In the genomic region with DNA sequence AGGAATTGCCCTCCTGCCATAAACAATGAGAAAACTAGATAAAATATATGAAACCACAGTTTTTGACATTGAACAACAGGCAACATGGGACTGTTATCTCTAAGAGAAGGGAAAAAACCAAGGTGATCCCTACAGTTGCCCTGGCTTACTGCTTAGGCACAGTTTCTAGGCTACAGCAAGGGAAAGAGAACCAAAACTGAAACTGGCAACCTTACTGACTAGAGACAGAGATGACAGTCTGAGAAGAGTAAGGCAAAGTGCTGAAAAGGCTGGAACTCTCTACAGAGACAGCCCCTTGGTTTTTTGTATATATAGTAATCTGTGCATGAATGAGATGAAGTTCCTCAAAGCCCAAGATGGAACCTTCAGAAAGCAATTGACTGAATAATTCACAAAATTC, we compare ENCODE assay signal across 12 cellular contexts. TPM values are rescaled to one million over a fixed set of nuclear protein-coding genes. Genes with fewer than 3 reads are reported as not detected.
A peak's percentile ranks its signal among the peaks of the same experiment; 100 is the strongest.
DNase-seq lines count a peak whose midpoint lies in the region; ATAC-seq, FAIRE-seq and TF ChIP-seq lines count a peak whose summit lies in the region.
"Had no signal": no experiment of that assay in that cellular context is flagged by ENCODE, and none has a peak within 500 bp of the region (broad histone marks: within the 10 kb centered on the region; RNA-seq: fewer than 3 reads in every experiment).

No MANE protein-coding gene starts in this region.

- ATAC-seq in HG02870 (IDR thresholded peaks at IDR 0.05; ENCODE audit: unreplicated experiment) (peak; percentile 53), GM21619 (IDR thresholded peaks at IDR 0.05; ENCODE audit: unreplicated experiment) (no peak)

- peak overlapping the region; percentile 28 for H3K27ac Mint-ChIP-seq in T-helper 1 cell treated with Interleukin-12 subunit alpha and Interleukin-12 subunit beta and Interleukin-4 antibody, amounts not matched to agents 30 μg/mL and 1 μg/mL, for 36 hours
- no peak overlapping the region for H3K27ac Mint-ChIP-seq in progenitor cell of endocrine pancreas

- H3K27me3 Mint-ChIP-seq in T-helper 1 cell treated with Interleukin-12 subunit alpha and Interleukin-12 subunit beta and Interleukin-4 antibody, amounts not matched to agents 30 μg/mL and 1 μg/mL, for 36 hours (ENCODE audit: low read depth): no peaks in the 10 kb centered on the region
- H3K27me3 Mint-ChIP-seq in progenitor cell of endocrine pancreas: no peaks in the 10 kb centered on the region

- no peak overlapping the region for H3K4me3 Mint-ChIP-seq in T-helper 1 cell treated with Interleukin-12 subunit alpha and Interleukin-12 subunit beta and Interleukin-4 antibody, amounts not matched to agents 30 μg/mL and 1 μg/mL, for 36 hours
- H3K4me3 Mint-ChIP-seq in progenitor cell of endocrine pancreas (ENCODE audit: low read depth): no peak overlapping the region

- FAIRE-seq in GM12891 (lab: Jason Lieb, UNC) (peak; percentile 61), GM19239 (lab: Jason Lieb, UNC) (peak; percentile 78)
- FAIRE-seq: islet of Langerhans had no signal

- no peak for TF ChIP-seq CTCF in progenitor cell of endocrine pancreas (IDR thresholded peaks at IDR 0.05; ENCODE audit: unreplicated experiment)

- DNase-seq in GM12891 (ENCODE audit: insufficient read length, low spot score): peak; percentile 9
- DNase-seq in GM19239 (ENCODE audit: insufficient read length, low spot score): peak; percentile 25
- no peak for DNase-seq in progenitor cell of endocrine pancreas (ENCODE audit: low spot score, unreplicated experiment)
- DNase-seq in NCI-H748 (lab: John Stamatoyannopoulos, UW; ENCODE audit: unreplicated experiment): no peak
- DNase-seq in superior temporal gyrus (ENCODE audit: extremely low spot score): no peak
- DNase-seq: NCI-H146; SK-N-SH; stimulated activated CD4-positive, alpha-beta T cell treated with anti-CD3 and anti-CD28 coated beads, Interleukin-4, amount 100 ng/mL, for 4 hours had no signal

- TF ChIP-seq POLR2A in GM12891 (IDR thresholded peaks at IDR 0.05; ENCODE audit: low read depth, low read length): no peak

- no peaks in the 10 kb centered on the region for H3K9me3 Mint-ChIP-seq in T-helper 1 cell treated with Interleukin-12 subunit alpha and Interleukin-12 subunit beta and Interleukin-4 antibody, amounts not matched to agents 30 μg/mL and 1 μg/mL, for 36 hours
- H3K9me3 Mint-ChIP-seq in progenitor cell of endocrine pancreas (ENCODE audit: low read depth): no peaks in the 10 kb centered on the region

- peaks cover 15% of the 10 kb centered on the region for H3K4me1 Mint-ChIP-seq in T-helper 1 cell treated with Interleukin-12 subunit alpha and Interleukin-12 subunit beta and Interleukin-4 antibody, amounts not matched to agents 30 μg/mL and 1 μg/mL, for 36 hours (ENCODE audit: low read depth)
- no peaks in the 10 kb centered on the region for H3K4me1 Mint-ChIP-seq in progenitor cell of endocrine pancreas (ENCODE audit: low read depth)

- H3K36me3 Mint-ChIP-seq in T-helper 1 cell treated with Interleukin-12 subunit alpha and Interleukin-12 subunit beta and Interleukin-4 antibody, amounts not matched to agents 30 μg/mL and 1 μg/mL, for 36 hours (ENCODE audit: low read depth): peaks cover 47% of the 10 kb centered on the region
- H3K36me3 Mint-ChIP-seq in progenitor cell of endocrine pancreas (ENCODE audit: insufficient read depth): peaks cover 32% of the 10 kb centered on the region

TF ChIP-seq in GM12891, 5 proteins besides CTCF, POLR2A, EP300 and RAD21:
- TF ChIP-seq SPI1 (IDR thresholded peaks at IDR 0.05; ENCODE audit: low read depth, low read length) (no peak), POU2F2 (IDR thresholded peaks at IDR 0.05; ENCODE audit: low read depth, low read length) (no peak), POLR2AphosphoS5 (IDR thresholded peaks at IDR 0.05; ENCODE audit: low read depth, low read length) (no peak), PAX5 (IDR thresholded peaks at IDR 0.05; ENCODE audit: insufficient read depth, low read length, severe bottlenecking) (no peak), TAF1 (IDR thresholded peaks at IDR 0.05; ENCODE audit: low read depth, low read length) (no peak)
TF ChIP-seq in GM12891: peak in this region for 0.

RNA-seq across cellular contexts. Expression of gene REEP2, which starts 36.2 kb away (rescaled TPM):
- polyA plus RNA-seq in GM12891 (2012; ENCODE audit: low read depth, missing spikeins): 2.9 TPM
- 20.0 and 22.1 TPM in 2 replicates for total RNA-seq in progenitor cell of endocrine pancreas

RNA-seq across cellular contexts. Expression of gene KDM3B, which starts 50.2 kb away (rescaled TPM):
- polyA plus RNA-seq in GM12891 (2012; ENCODE audit: low read depth, missing spikeins): 19.2 TPM
- total RNA-seq in progenitor cell of endocrine pancreas: 118 and 126 TPM in 2 replicates

Comparison
In these comparisons a context has a peak if more than half of its experiments do, and no peak if none do; other contexts are left out.
1. DNase-seq: peak in GM12891 (single experiment) and GM19239 (single experiment); none in progenitor cell of endocrine pancreas (single experiment), NCI-H748 (single experiment) and superior temporal gyrus (single experiment).